Comparison of ENCODE assay signal across 33 cellular contexts in genomic region chr2:211671977-211672376, GRCh38.
"Had no signal": no experiment of that assay in that cellular context is flagged by ENCODE, and none has a peak within 500 bp of the region (broad histone marks: within the 10 kb centered on the region; RNA-seq: fewer than 3 reads in every experiment).

No MANE protein-coding gene starts in this region.

- H3K9me3 ChIP-seq: adrenal gland, body of pancreas, breast epithelium had no signal

- H3K4me1 ChIP-seq: adrenal gland, body of pancreas, breast epithelium had no signal

- DNase-seq: activated B cell treated with CpG ODN at 0.5 μM for 24 hours; activated CD4-positive, alpha-beta memory T cell treated with anti-CD3 and anti-CD28 coated beads for 36 hours; activated CD4-positive, alpha-beta T cell treated with anti-CD3 and anti-CD28 coated beads for 4 hours; activated CD4-positive, alpha-beta T cell treated with anti-CD3 and anti-CD28 coated beads, Interleukin-2, amount 10 ng/mL, durations not matched to agents 24 days and 14 days; activated CD4-positive, alpha-beta T cell treated with anti-CD3 and anti-CD28 coated beads, Interleukin-2, amount 50 U/mL, for 1 hour; activated CD4-positive, alpha-beta T cell treated with anti-CD3 and anti-CD28 coated beads, Interleukin-2, amount 50 U/mL, for 4 hours; activated CD4-positive, CD25-positive, alpha-beta regulatory T cell treated with anti-CD3 and anti-CD28 coated beads, Interleukin-2, amount 50 U/mL, for 72 hours; activated CD8-positive, alpha-beta memory T cell treated with anti-CD3 and anti-CD28 coated beads, Interleukin-2, amount 50 U/mL, for 4 hours; activated CD8-positive, alpha-beta T cell treated with anti-CD3 and anti-CD28 coated beads for 36 hours; activated effector memory CD4-positive, alpha-beta T cell treated with anti-CD3 and anti-CD28 coated beads, Interleukin-2, amount 50 U/mL, for 16 hours; activated gamma-delta T cell treated with Interleukin-2 at 50 U/mL for 16 hours; activated naive CD4-positive, alpha-beta T cell; activated naive CD4-positive, alpha-beta T cell treated with anti-CD3 and anti-CD28 coated beads for 36 hours; activated naive CD4-positive, alpha-beta T cell treated with anti-CD3 and anti-CD28 coated beads, Interleukin-2, amount 50 U/mL, for 16 hours; activated naive CD8-positive, alpha-beta T cell treated with anti-CD3 and anti-CD28 coated beads for 36 hours; activated T-cell treated with anti-CD3 and anti-CD28 coated beads for 4 hours; activated T-cell treated with anti-CD3 and anti-CD28 coated beads, Interleukin-2, amount 50 U/mL, for 1 hour; activated T-cell treated with anti-CD3 and anti-CD28 coated beads, Interleukin-2, amount 50 U/mL, for 4 hours; activated T-cell treated with anti-CD3 and anti-CD28 coated beads, Interleukin-2, amount 50 U/mL, for 72 hours; adrenal gland; amniotic stem cell; aorta; body of pancreas; brain microvascular endothelial cell; central memory CD4-positive, alpha-beta T cell; T-helper 2 cell; T-helper 9 cell had no signal

- H3K27me3 ChIP-seq: adrenal gland, body of pancreas, brain microvascular endothelial cell, breast epithelium had no signal

- H3K27ac ChIP-seq: adrenal gland, body of pancreas, brain microvascular endothelial cell, breast epithelium, VCaP had no signal

- FAIRE-seq: astrocyte, TTC549 had no signal

- H3K36me3 ChIP-seq: adrenal gland, brain microvascular endothelial cell, breast epithelium had no signal

- ATAC-seq: activated CD8-positive, alpha-beta T cell treated with anti-CD3 and anti-CD28 coated beads for 36 hours; activated naive CD4-positive, alpha-beta T cell treated with anti-CD3 and anti-CD28 coated beads, Interleukin-2, amount 50 U/mL, for 72 hours; activated T-cell treated with anti-CD3 and anti-CD28 coated beads, Interleukin-2, amount 50 U/mL, for 4 hours; activated T-cell treated with anti-CD3 and anti-CD28 coated beads, Interleukin-2, amount 50 U/mL, for 72 hours; activated T-helper 17 cell treated with anti-CD3 and anti-CD28 coated beads, Interleukin-2, amount 50 U/mL, for 72 hours; body of pancreas had no signal

- H3K4me3 ChIP-seq: adrenal gland, body of pancreas, breast epithelium had no signal
